ENCODE assay signal across 18 cellular contexts in the genomic region with DNA sequence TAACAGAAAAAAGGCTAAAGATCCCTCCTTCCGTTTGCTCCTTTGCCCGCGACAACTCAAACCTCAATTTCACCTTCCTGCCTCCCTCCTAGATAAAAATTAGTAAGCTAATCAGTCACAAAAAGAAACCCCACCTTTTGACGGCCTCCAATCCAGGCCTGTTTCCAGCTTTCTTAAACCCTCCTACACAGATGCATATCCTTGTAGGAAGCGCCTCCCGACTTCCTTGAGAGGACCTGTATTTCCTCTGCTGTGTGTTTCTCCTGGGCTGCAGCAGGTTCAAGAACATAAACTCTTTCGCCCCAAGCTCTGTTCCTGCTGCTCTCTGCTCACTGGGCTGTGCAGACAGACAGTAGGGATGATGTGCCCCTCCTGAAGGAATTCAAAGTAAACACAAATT.
A peak's percentile ranks its signal among the peaks of the same experiment; 100 is the strongest.
DNase-seq lines count a peak whose midpoint lies in the region; ATAC-seq, FAIRE-seq and TF ChIP-seq lines count a peak whose summit lies in the region.
"Had no signal": no experiment of that assay in that cellular context is flagged by ENCODE, and none has a peak within 500 bp of the region (broad histone marks: within the 10 kb centered on the region; RNA-seq: fewer than 3 reads in every experiment).

No MANE protein-coding gene starts in this region.

- no peaks in the 10 kb centered on the region for H3K36me3 Mint-ChIP-seq in nephron (ENCODE audit: low read depth)
- no peaks in the 10 kb centered on the region for H3K36me3 Mint-ChIP-seq in immature natural killer cell

- H3K9ac ChIP-seq in OCI-LY1 (ENCODE audit: low read length): no peak overlapping the region
- no peak overlapping the region for H3K9ac ChIP-seq in H1 (replicated peaks in 1 of 4; ENCODE audit: extremely low read depth in 1 of 4, low read depth in 3 of 4, low read length in 3 of 4)
- no peak overlapping the region for H3K9ac ChIP-seq in smooth muscle cell (ENCODE audit: low read depth)
- H3K9ac ChIP-seq in Karpas-422 (ENCODE audit: low read length): no peak overlapping the region

- H3K9me3 Mint-ChIP-seq in nephron (no peaks in the 10 kb centered on the region), immature natural killer cell (peaks cover 0 to 2% (median 0%) of the 10 kb centered on the region in 6 donors)
- H3K9me3 Mint-ChIP-seq: CD4-positive, alpha-beta T cell had no signal

- peak overlapping the region; percentile 95 for H2AFZ ChIP-seq in OCI-LY1 (ENCODE audit: low read length)
- H2AFZ ChIP-seq in H1 (ENCODE audit: low read length): no peak overlapping the region
- H2AFZ ChIP-seq in smooth muscle cell (ENCODE audit: low read depth): peak overlapping the region; percentile 17
- H2AFZ ChIP-seq in Karpas-422 (ENCODE audit: low read length): no peak overlapping the region

- H2BK5ac ChIP-seq in H1 (ENCODE audit: low read depth, low read length): no peak overlapping the region

- H3K4me1 ChIP-seq in OCI-LY1 (ENCODE audit: insufficient read depth, low read length, severe bottlenecking) (peaks cover 42% of the 10 kb centered on the region), H1 (replicated peaks in 1 of 4; ENCODE audit: control insufficient read depth in 3 of 4, insufficient read depth in 4 of 4, low read length in 3 of 4) (peaks cover 0 to 2% (median under 1%) of the 10 kb centered on the region in 4 experiments; a peak in 2 of 7 replicates), smooth muscle cell (ENCODE audit: low read depth) (peaks cover 19% of the 10 kb centered on the region), Karpas-422 (ENCODE audit: low read length) (peaks cover 6% of the 10 kb centered on the region; the same call in 1 of the 2 replicates)
- H3K4me1 ChIP-seq: Caco-2 had no signal

- H3K4me2 ChIP-seq in OCI-LY1 (ENCODE audit: low read length) (no peak overlapping the region), H1 (ENCODE audit: insufficient read depth in 1 of 2, low read depth in 2 of 2, low read length in 2 of 2) (no peak overlapping the region), smooth muscle cell (no peak overlapping the region), Karpas-422 (ENCODE audit: low read depth, low read length, poor library complexity, severe bottlenecking) (no peak overlapping the region)

- H3K27me3 Mint-ChIP-seq in nephron (ENCODE audit: low read depth): peaks cover 4% of the 10 kb centered on the region
- H3K27me3 Mint-ChIP-seq in immature natural killer cell (ENCODE audit: low read depth in 3 of 3): peaks cover 0 to 3% (median 1%) of the 10 kb centered on the region in 3 donors
- H3K27me3 Mint-ChIP-seq: CD4-positive, alpha-beta T cell had no signal

- no peak overlapping the region for H2AK5ac ChIP-seq in H1 (ENCODE audit: low read depth, low read length)

- H4K5ac ChIP-seq in H1 (ENCODE audit: insufficient read length, low read depth, low read length): no peak overlapping the region

- H3K4ac ChIP-seq in H1 (replicated peaks; ENCODE audit: insufficient read length, low read depth, low read length): no peak overlapping the region

- H3K79me2 ChIP-seq in OCI-LY1 (ENCODE audit: insufficient read depth, low read length) (no peaks in the 10 kb centered on the region), H1 (ENCODE audit: control insufficient read depth in 1 of 2, insufficient read depth in 2 of 2, low read length in 2 of 2) (no peaks in the 10 kb centered on the region), smooth muscle cell (ENCODE audit: low read depth) (no peaks in the 10 kb centered on the region), Karpas-422 (ENCODE audit: low read length) (no peaks in the 10 kb centered on the region)

- FAIRE-seq in H1 (lab: Jason Lieb, UNC): no peak
- FAIRE-seq: A204.1, D721Med, K562 had no signal

- H3K4me1 Mint-ChIP-seq in nephron (peaks cover 39% of the 10 kb centered on the region), immature natural killer cell (peaks cover 39 to 42% of the 10 kb centered on the region in 2 donors)

- no peak for TF ChIP-seq POLR2A in H1 (IDR thresholded peaks at IDR 0.05; ENCODE audit: control extremely low read depth in 1 of 2, low read depth in 2 of 2, low read length in 2 of 2)

- CTCF ChIA-PET in H1 (lab: Charles Lee; ENCODE audit: partially characterized antibody): interaction anchor here (0.7 to 1.1 kb wide), 2 partner anchors 205 to 314 kb away, joined by 4 read pairs; no protein-coding TSS in a partner anchor

- H2BK120ac ChIP-seq in H1 (replicated peaks; ENCODE audit: low read depth, low read length): no peak overlapping the region

- H3K36me3 ChIP-seq in OCI-LY1 (ENCODE audit: insufficient read depth, low read length) (no peaks in the 10 kb centered on the region), H1 (ENCODE audit: control insufficient read depth in 2 of 4, insufficient read depth in 4 of 4, low read length in 3 of 4) (no peaks in the 10 kb centered on the region), smooth muscle cell (ENCODE audit: low read depth) (no peaks in the 10 kb centered on the region), Karpas-422 (ENCODE audit: insufficient read depth, low read length) (no peaks in the 10 kb centered on the region; the same call in 1 of the 2 replicates)
- H3K36me3 ChIP-seq: HAP-1 had no signal

- TF ChIP-seq CTCF in OCI-LY1 (IDR thresholded peaks at IDR 0.05; ENCODE audit: low read length) (no peak), H1 (IDR thresholded peaks at IDR 0.05; ENCODE audit: control extremely low read depth in 1 of 3, insufficient read depth in 1 of 3, low read depth in 1 of 3, low read length in 3 of 3) (no peak), nephron (IDR thresholded peaks at IDR 0.05; ENCODE audit: unreplicated experiment in 3 of 3) (no peak), smooth muscle cell (IDR thresholded peaks at IDR 0.05; ENCODE audit: borderline replicate concordance, insufficient read depth, poor library complexity, severe bottlenecking) (no peak)

- H3K79me1 ChIP-seq in H1 (ENCODE audit: low read depth, low read length): no peaks in the 10 kb centered on the region

- no peaks in the 10 kb centered on the region for H3K23me2 ChIP-seq in H1 (ENCODE audit: low read depth, low read length)

- H3K23ac ChIP-seq in H1 (ENCODE audit: insufficient read length): no peak overlapping the region

- H3K4me3 ChIP-seq in OCI-LY1 (ENCODE audit: low read depth, low read length, poor library complexity, severe bottlenecking) (no peak overlapping the region), H1 (ENCODE audit: extremely low read depth in 1 of 4, insufficient read depth in 2 of 4, low read depth in 3 of 4, low read length in 4 of 4) (no peak overlapping the region), smooth muscle cell (no peak overlapping the region), Karpas-422 (ENCODE audit: low read length) (no peak overlapping the region)
- H3K4me3 ChIP-seq: HAP-1, K562 had no signal

- peak overlapping the region; percentile 63; the same call in 1 of the 2 replicates for H2BK15ac ChIP-seq in H1 (ENCODE audit: low read length)

- H3K27ac ChIP-seq in OCI-LY1 (ENCODE audit: low read depth, low read length, poor library complexity, severe bottlenecking) (peak overlapping the region; percentile 77), H1 (ENCODE audit: low read depth, low read length) (no peak overlapping the region), smooth muscle cell (ENCODE audit: low read depth) (peak overlapping the region; percentile 66), Karpas-422 (ENCODE audit: low read length) (no peak overlapping the region)
- H3K27ac ChIP-seq: C4-2B had no signal

- H4K8ac ChIP-seq in H1 (ENCODE audit: extremely low read depth, insufficient read depth, low read length): no peak overlapping the region

- no peak for TF ChIP-seq EP300 in H1 (IDR thresholded peaks at IDR 0.05; ENCODE audit: borderline replicate concordance in 1 of 2, low read depth in 2 of 2, low read length in 2 of 2)

- H3K27me3 ChIP-seq in OCI-LY1 (ENCODE audit: insufficient read depth, low read length): no peaks in the 10 kb centered on the region
- no peaks in the 10 kb centered on the region; a peak in 1 of 7 replicates for H3K27me3 ChIP-seq in H1 (replicated peaks in 1 of 4; ENCODE audit: control insufficient read depth in 3 of 4, extremely low read depth in 1 of 4, insufficient read depth in 3 of 4, low read length in 3 of 4)
- no peaks in the 10 kb centered on the region for H3K27me3 ChIP-seq in smooth muscle cell (ENCODE audit: low read depth)
- no peaks in the 10 kb centered on the region for H3K27me3 ChIP-seq in Karpas-422 (ENCODE audit: low read length)

- H3K27ac Mint-ChIP-seq in nephron (peak overlapping the region; percentile 27 to 57 (median 31)), immature natural killer cell (no peak overlapping the region)
- H3K27ac Mint-ChIP-seq: CD4-positive, alpha-beta T cell had no signal

- DNase-seq in H1 (ENCODE audit: low read depth in 1 of 2, low spot score in 2 of 2) (no peak), smooth muscle cell (lab: John Stamatoyannopoulos, UW; ENCODE audit: unreplicated experiment) (no peak), immature natural killer cell (no peak), Karpas-422 (no peak)
- DNase-seq: ACHN; AML-193; Caco-2; CD4-positive, alpha-beta T cell; DMS79; GF-D8 had no signal

- H4K91ac ChIP-seq in H1 (replicated peaks; ENCODE audit: insufficient read length, low read length): no peak overlapping the region

- no peaks in the 10 kb centered on the region for H3K9me3 ChIP-seq in OCI-LY1 (ENCODE audit: low read length)
- H3K9me3 ChIP-seq in H1 (ENCODE audit: insufficient read depth in 2 of 2, low read depth in 1 of 2, low read length in 1 of 2): no peaks in the 10 kb centered on the region
- H3K9me3 ChIP-seq in smooth muscle cell (replicated peaks; ENCODE audit: low read depth): no peaks in the 10 kb centered on the region
- peaks cover 8% of the 10 kb centered on the region; the same call in 1 of the 2 replicates for H3K9me3 ChIP-seq in Karpas-422 (ENCODE audit: low read length)
- H3K9me3 ChIP-seq: Caco-2, HAP-1 had no signal

- no peak overlapping the region for H3K18ac ChIP-seq in H1 (ENCODE audit: extremely low read depth, low read length)

- H3K56ac ChIP-seq in H1 (replicated peaks; ENCODE audit: insufficient read length, low read depth, low read length): no peak overlapping the region

- ATAC-seq in GM18909 (IDR thresholded peaks at IDR 0.05; ENCODE audit: poor library complexity, unreplicated experiment): no peak
- ATAC-seq: K562 had no signal

- H3K14ac ChIP-seq in H1 (ENCODE audit: insufficient read length): no peak overlapping the region

- H4K20me1 ChIP-seq in OCI-LY1 (ENCODE audit: insufficient read depth, low read length) (no peaks in the 10 kb centered on the region), H1 (replicated peaks in 1 of 2; ENCODE audit: control insufficient read depth in 1 of 2, insufficient read depth in 2 of 2, low read length in 2 of 2) (no peaks in the 10 kb centered on the region), smooth muscle cell (ENCODE audit: low read depth) (no peaks in the 10 kb centered on the region), Karpas-422 (ENCODE audit: insufficient read depth, low read depth, low read length) (no peaks in the 10 kb centered on the region)

- 95% methylated on average over 7 of the region's 7 CpGs; no CpG with 5 or more reads in 1 of the 2 experiments for WGBS in H1 (ENCODE audit: extremely low coverage in 1 of 2, insufficient coverage in 1 of 2, insufficient read length in 1 of 2, insufficient replicate concordance in 2 of 2, low coverage in 1 of 2, low lambda C conversion rate in 2 of 2, missing lambda C conversion rate in 1 of 2), 2 experiments
- WGBS in smooth muscle cell (ENCODE audit: low lambda C conversion rate): 83% methylated on average over 7 of the region's 7 CpGs

- POLR2A ChIA-PET in H1 (lab: Charles Lee; ENCODE audit: partially characterized antibody): no interaction called here

- H2BK20ac ChIP-seq in H1 (ENCODE audit: low read length): no peak overlapping the region

- H3F3A ChIP-seq in OCI-LY1 (ENCODE audit: insufficient read depth, low read length) (no peaks in the 10 kb centered on the region), smooth muscle cell (ENCODE audit: low read depth) (peaks cover 21% of the 10 kb centered on the region)

- no peak overlapping the region for H2BK12ac ChIP-seq in H1 (ENCODE audit: low read depth, low read length)

- no peaks in the 10 kb centered on the region for H3K9me2 ChIP-seq in OCI-LY1 (ENCODE audit: low read depth, low read length)
- no peaks in the 10 kb centered on the region for H3K9me2 ChIP-seq in Karpas-422 (replicated peaks; ENCODE audit: insufficient read depth, low read length)

- TF ChIP-seq RAD21 in H1 (IDR thresholded peaks at IDR 0.05 in 1 of 2, conservative IDR thresholded peaks at IDR 0.05 in 1 of 2; ENCODE audit: low read depth in 2 of 2, low read length in 2 of 2): no peak

- H3K4me3 Mint-ChIP-seq in nephron (no peak overlapping the region), immature natural killer cell (peak overlapping the region in 1 of 5 donors; percentile 13)
- H3K4me3 Mint-ChIP-seq: CD4-positive, alpha-beta T cell had no signal

Comparison
In these comparisons a context has a peak if more than half of its experiments do, and no peak if none do; other contexts are left out.
1. H2AFZ ChIP-seq: peak in OCI-LY1 (single experiment) and smooth muscle cell (single experiment); none in H1 (single experiment) and Karpas-422 (single experiment).
2. H3K27ac ChIP-seq: peak in OCI-LY1 (single experiment) and smooth muscle cell (single experiment); none in H1 (single experiment) and Karpas-422 (single experiment).
3. H3K27ac Mint-ChIP-seq: peak in nephron (3 of 3); none in immature natural killer cell (0 of 6).